Comparison of ENCODE assay signal across 14 cellular contexts in genomic region chr1:180842052-180842451, GRCh38.
DNase-seq lines count a peak whose midpoint lies in the region; ATAC-seq and TF ChIP-seq lines count a peak whose summit lies in the region.
"Had no signal": no experiment of that assay in that cellular context is flagged by ENCODE, and none has a peak within 500 bp of the region (broad histone marks: within the 10 kb centered on the region; RNA-seq: fewer than 3 reads in every experiment).

No MANE protein-coding gene starts in this region.

- H3K27me3 ChIP-seq in left ventricle myocardium inferior (ENCODE audit: low read depth): no peaks in the 10 kb centered on the region
- no peaks in the 10 kb centered on the region for H3K27me3 ChIP-seq in stomach
- H3K27me3 ChIP-seq: esophagus muscularis mucosa had no signal

- ATAC-seq in left ventricle myocardium superior: no peak
- ATAC-seq: activated naive CD8-positive, alpha-beta T cell treated with anti-CD3 and anti-CD28 coated beads, Interleukin-2, amount 50 U/mL, for 24 hours; HepG2; left lobe of liver had no signal

- H3K36me3 ChIP-seq in left ventricle myocardium inferior (peaks cover 17% of the 10 kb centered on the region), stomach (peaks cover 0 to 4% (median 0%) of the 10 kb centered on the region in 4 donors)
- H3K36me3 ChIP-seq: prostate gland had no signal

- TF ChIP-seq POLR2A in stomach (IDR thresholded peaks at IDR 0.05): no peak

- H3K9me3 ChIP-seq in left ventricle myocardium inferior (replicated peaks): no peaks in the 10 kb centered on the region
- H3K9me3 ChIP-seq in stomach: no peaks in the 10 kb centered on the region
- H3K9me3 ChIP-seq: esophagus muscularis mucosa, prostate gland had no signal

- no peak for TF ChIP-seq CTCF in left ventricle myocardium inferior (IDR thresholded peaks at IDR 0.05; ENCODE audit: borderline replicate concordance)
- TF ChIP-seq CTCF in astrocyte of the cerebellum (IDR thresholded peaks at IDR 0.05; ENCODE audit: low read depth, low read length, missing control alignments): no peak
- TF ChIP-seq CTCF in stomach (IDR thresholded peaks at IDR 0.05): no peak

- no peak for DNase-seq in left ventricle myocardium inferior
- DNase-seq in left ventricle myocardium superior: no peak
- DNase-seq in astrocyte of the cerebellum (ENCODE audit: low read depth): peak; percentile 63
- DNase-seq in inferior parietal cortex (ENCODE audit: extremely low spot score): peak; percentile 42
- DNase-seq in posterior vena cava (ENCODE audit: low spot score): no peak
- DNase-seq in stomach: no peak
- DNase-seq in T-helper 2 cell: no peak
- no peak for DNase-seq in activated effector memory CD4-positive, alpha-beta T cell treated with Interleukin-2 at 50 U/mL for 16 hours
- DNase-seq: activated naive CD8-positive, alpha-beta T cell treated with anti-CD3 and anti-CD28 coated beads, Interleukin-2, amount 50 U/mL, for 24 hours; NCI-H2029 had no signal

- intact Hi-C loops in left ventricle myocardium inferior (cut with micrococcal nuclease): no loop called here
- intact Hi-C loops in left ventricle myocardium superior (cut with micrococcal nuclease): no loop called here
- intact Hi-C loops in posterior vena cava (cut with DNase I): no loop called here
- intact Hi-C loops in stomach (cut with DNase I; ENCODE audit: low total_unique reads): no loop called here

- 32 to 86% (median 50%) methylated on average over 1 of the region's 1 CpG for WGBS in stomach, 5 donors

- H3K27ac ChIP-seq in left ventricle myocardium inferior (replicated peaks): peak overlapping the region; percentile 20
- H3K27ac ChIP-seq in stomach: no peak overlapping the region
- H3K27ac ChIP-seq: esophagus muscularis mucosa, prostate gland had no signal

- TF ChIP-seq EP300 in stomach (IDR thresholded peaks at IDR 0.05): no peak

- no peak overlapping the region for H3K4me3 ChIP-seq in left ventricle myocardium inferior
- H3K4me3 ChIP-seq in astrocyte of the cerebellum (ENCODE audit: low read depth, low read length): no peak overlapping the region
- H3K4me3 ChIP-seq in stomach: no peak overlapping the region
- H3K4me3 ChIP-seq: esophagus muscularis mucosa, prostate gland had no signal

- in situ Hi-C loops in astrocyte of the cerebellum (cut with HindIII; ENCODE audit: low sequenced_read_pairs): no loop called here

- H3K4me1 ChIP-seq in left ventricle myocardium inferior (peaks cover 13% of the 10 kb centered on the region), stomach (no peaks in the 10 kb centered on the region)
- H3K4me1 ChIP-seq: prostate gland had no signal

Comparison
In these comparisons a context has a peak if more than half of its experiments do, and no peak if none do; other contexts are left out.
1. DNase-seq: peak in astrocyte of the cerebellum (single experiment) and inferior parietal cortex (single experiment); none in left ventricle myocardium inferior (single experiment), left ventricle myocardium superior (single experiment), posterior vena cava (single experiment), stomach (single experiment), T-helper 2 cell (0 of 5) and activated effector memory CD4-positive, alpha-beta T cell treated with Interleukin-2 at 50 U/mL for 16 hours (single experiment).